8 cellular contexts compared by ENCODE assay signal in genomic region chr20:31861346-31862156, GRCh38.
A peak's percentile ranks its signal among the peaks of the same experiment; 100 is the strongest.
DNase-seq lines count a peak whose midpoint lies in the region.

No MANE protein-coding gene starts in this region.

- DNase-seq in SIG-M5 treated with dmso at 0.1 percent for 504 hours (lab: John Stamatoyannopoulos, UW; ENCODE audit: unreplicated experiment) (peak; percentile 49), SIG-M5 (lab: John Stamatoyannopoulos, UW) (no peak), NCI-H1092 treated with DMSO at 0.1 percent for 48 hours (lab: John Stamatoyannopoulos, UW) (peak; percentile 57), T-helper 2 cell (peak; percentile 38 to 82 (median 59)), astrocyte of the hippocampus (ENCODE audit: low read depth, low spot score) (peak; percentile 77), iPS-NIHi11 (ENCODE audit: low spot score) (peak; percentile 98), SKM-1 treated with dmso at 0.1 percent for 144 hours (lab: John Stamatoyannopoulos, UW; ENCODE audit: unreplicated experiment) (no peak)
- peak; percentile 65 for DNase-seq in stimulated activated CD4-positive, alpha-beta T cell treated with anti-CD3 and anti-CD28 coated beads, Interleukin-12 subunit alpha, Interleukin-12 subunit beta, amount 100 ng/mL, for 4 hours

Comparison
In these comparisons a context has a peak if more than half of its experiments do, and no peak if none do; other contexts are left out.
1. DNase-seq: peak in SIG-M5 treated with dmso at 0.1 percent for 504 hours (single experiment), NCI-H1092 treated with DMSO at 0.1 percent for 48 hours (single experiment), T-helper 2 cell (5 of 5), astrocyte of the hippocampus (single experiment), iPS-NIHi11 (single experiment) and stimulated activated CD4-positive, alpha-beta T cell treated with anti-CD3 and anti-CD28 coated beads, Interleukin-12 subunit alpha, Interleukin-12 subunit beta, amount 100 ng/mL, for 4 hours (single experiment); none in SIG-M5 (single experiment) and SKM-1 treated with dmso at 0.1 percent for 144 hours (single experiment).